In the genomic region with DNA sequence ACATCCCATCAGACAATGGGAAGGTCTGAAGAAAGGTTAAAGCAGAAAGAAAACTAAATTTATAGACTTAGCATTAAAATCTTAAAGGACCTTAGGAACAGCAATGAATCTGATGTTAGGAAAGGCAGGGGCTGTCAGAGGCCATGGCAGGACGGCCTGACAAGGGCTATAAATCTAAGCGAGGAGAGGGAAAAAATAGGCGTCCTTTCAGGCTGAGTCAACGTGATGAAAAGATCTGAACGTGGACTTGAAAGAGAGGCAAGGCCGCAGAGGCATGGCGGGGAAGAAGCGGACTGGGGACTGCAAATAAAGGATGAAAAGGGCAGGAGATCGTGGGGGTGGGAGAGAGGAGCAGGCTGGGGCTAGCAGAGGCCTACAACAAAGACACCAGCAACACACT, we compare ENCODE assay signal across 23 cellular contexts.
DNase-seq lines count a peak whose midpoint lies in the region; ATAC-seq, FAIRE-seq and TF ChIP-seq lines count a peak whose summit lies in the region.
"Had no signal": no experiment of that assay in that cellular context is flagged by ENCODE, and none has a peak within 500 bp of the region (broad histone marks: within the 10 kb centered on the region; RNA-seq: fewer than 3 reads in every experiment).

No MANE protein-coding gene starts in this region.

- no peak for ATAC-seq in K562
- no peak for ATAC-seq in stimulated activated naive CD8-positive, alpha-beta T cell treated with anti-CD3 and anti-CD28 coated beads, Interleukin-15, amount 100 ng/mL, for 72 hours
- no peak for ATAC-seq in GM18502 (IDR thresholded peaks at IDR 0.05; ENCODE audit: poor library complexity, unreplicated experiment)
- ATAC-seq in GM21576 (IDR thresholded peaks at IDR 0.05; ENCODE audit: unreplicated experiment), result no peak
- ATAC-seq: GM12878 had no signal

- 0% methylated on average over 2 of the region's 9 CpGs for WGBS in K562 (ENCODE audit: insufficient coverage, low coverage, missing lambda C conversion rate)
- no CpG with 5 or more reads among the region's 9 CpGs for WGBS in mesendoderm (ENCODE audit: extremely low coverage, insufficient coverage, low lambda C conversion rate)
- no CpG with 5 or more reads among the region's 9 CpGs for WGBS in neuronal stem cell (ENCODE audit: extremely low coverage in 2 of 2, insufficient read length in 2 of 2, insufficient replicate concordance in 1 of 2), 2 donors

- H4K20me1 ChIP-seq in K562 (replicated peaks; ENCODE audit: control insufficient read depth, insufficient read depth, low read length), result no peaks in the 10 kb centered on the region
- H4K20me1 ChIP-seq: BLaER1 had no signal

- H3K79me1 ChIP-seq in mesendoderm (ENCODE audit: low read length), result no peaks in the 10 kb centered on the region
- no peaks in the 10 kb centered on the region for H3K79me1 ChIP-seq in neuronal stem cell (ENCODE audit: low read depth, low read length)

- H3K27me3 ChIP-seq in K562 (ENCODE audit: control insufficient read depth in 2 of 2, insufficient read depth in 2 of 2, low read length in 2 of 2) (no peaks in the 10 kb centered on the region), mesendoderm (ENCODE audit: insufficient read depth, low read length, poor library complexity) (no peaks in the 10 kb centered on the region), neuronal stem cell (ENCODE audit: control insufficient read depth in 3 of 3, insufficient read depth in 3 of 3, low read depth in 1 of 3, low read length in 3 of 3) (peaks cover 0 to 8% (median 0%) of the 10 kb centered on the region in 3 experiments)
- H3K27me3 ChIP-seq: BLaER1 had no signal

- H3K4me3 ChIP-seq in K562 (no peak overlapping the region), mesendoderm (ENCODE audit: low read length) (no peak overlapping the region), neuronal stem cell (ENCODE audit: low read length in 2 of 2) (peak overlapping the region in 1 of 2 donors; percentile 8)
- H3K4me3 ChIP-seq: BLaER1, GM12878, SK-N-MC had no signal

- no peak for TF ChIP-seq EP300 in K562 (IDR thresholded peaks at IDR 0.05; ENCODE audit: low read length)

- H3K56ac ChIP-seq in mesendoderm (ENCODE audit: low read length), result peak overlapping the region; percentile 17

- H3K14ac ChIP-seq in neuronal stem cell (ENCODE audit: low read length), result no peak overlapping the region

- CTCF ChIA-PET in K562 (lab: Yijun Ruan, JAX; ENCODE audit: low intra/inter-chr PET ratio), result no interaction called here

- H3K4me2 ChIP-seq in K562 (ENCODE audit: insufficient read depth, low read length) (no peak overlapping the region), mesendoderm (ENCODE audit: low read length) (no peak overlapping the region), neuronal stem cell (ENCODE audit: insufficient read depth, low read length, poor library complexity, severe bottlenecking) (no peak overlapping the region)
- H3K4me2 ChIP-seq: BLaER1 had no signal

- no peak overlapping the region for H2BK5ac ChIP-seq in mesendoderm (ENCODE audit: low read length)
- H2BK5ac ChIP-seq in neuronal stem cell (ENCODE audit: low read length), result no peak overlapping the region

- no peak overlapping the region for H3K27ac ChIP-seq in K562 (ENCODE audit: extremely low read depth, low read depth, low read length)
- H3K27ac ChIP-seq in mesendoderm (ENCODE audit: low read depth, low read length), result no peak overlapping the region
- H3K27ac ChIP-seq in neuronal stem cell (replicated peaks; ENCODE audit: low read length), result no peak overlapping the region
- H3K27ac ChIP-seq: BLaER1, SK-N-MC had no signal

- H3K27ac Mint-ChIP-seq in stimulated activated naive CD8-positive, alpha-beta T cell treated with anti-CD3 and anti-CD28 coated beads, Interleukin-15, amount 100 ng/mL, for 72 hours, result no peak overlapping the region
- H3K27ac Mint-ChIP-seq: CD4-positive, alpha-beta T cell had no signal

- DNase-seq in K562 (ENCODE audit: extremely low read depth in 1 of 4, low spot score in 3 of 4) (no peak), mesendoderm (no peak), neuronal stem cell (ENCODE audit: low spot score) (no peak), RKO (ENCODE audit: low spot score) (no peak)
- no peak for DNase-seq in stimulated activated naive CD8-positive, alpha-beta T cell treated with anti-CD3 and anti-CD28 coated beads, Interleukin-15, amount 100 ng/mL, for 72 hours
- DNase-seq: CD4-positive, alpha-beta T cell; COR-L47; DMS79 treated with DMSO at 0.1 percent for 48 hours; GOT3; IMR-90; MV-4-11; NCI-H1105 treated with DMSO at 0.1 percent for 48 hours; NCI-H2029 treated with DMSO at 0.1 percent for 48 hours; NCI-H2171; NCI-H524 treated with DMSO at 0.1 percent for 48 hours; RPMI8226; SHP77 treated with DMSO at 0.1 percent for 48 hours had no signal

- H2BK120ac ChIP-seq in mesendoderm (ENCODE audit: low read depth, low read length), result no peak overlapping the region
- no peak overlapping the region for H2BK120ac ChIP-seq in neuronal stem cell (ENCODE audit: low read depth, low read length)

- peaks cover 7 to 9% of the 10 kb centered on the region in 2 donors for H3K9me3 Mint-ChIP-seq in stimulated activated naive CD8-positive, alpha-beta T cell treated with anti-CD3 and anti-CD28 coated beads, Interleukin-15, amount 100 ng/mL, for 72 hours

- no peak overlapping the region for H4K91ac ChIP-seq in neuronal stem cell (ENCODE audit: low read depth, low read length, poor library complexity)

- H3K23ac ChIP-seq in mesendoderm (ENCODE audit: low read length) (no peak overlapping the region), neuronal stem cell (ENCODE audit: low read depth, low read length, poor library complexity) (no peak overlapping the region)

- H4K8ac ChIP-seq in mesendoderm (ENCODE audit: low read depth, low read length) (no peak overlapping the region), neuronal stem cell (ENCODE audit: low read depth, low read length) (no peak overlapping the region)

- H3K36me3 ChIP-seq in K562 (ENCODE audit: control insufficient read depth, insufficient read depth, low read length) (no peaks in the 10 kb centered on the region), mesendoderm (ENCODE audit: control insufficient read depth, insufficient read depth, low read length) (no peaks in the 10 kb centered on the region), neuronal stem cell (replicated peaks in 1 of 2; ENCODE audit: control insufficient read depth in 2 of 2, insufficient read depth in 2 of 2, low read length in 2 of 2) (no peaks in the 10 kb centered on the region)
- H3K36me3 ChIP-seq: BLaER1 had no signal

- no peaks in the 10 kb centered on the region for H3K79me2 ChIP-seq in K562 (ENCODE audit: control insufficient read depth, insufficient read depth, low read length)
- H3K79me2 ChIP-seq in mesendoderm (ENCODE audit: control insufficient read depth, insufficient read depth, low read length), result no peaks in the 10 kb centered on the region

- H2BK12ac ChIP-seq in neuronal stem cell (ENCODE audit: low read length), result no peak overlapping the region

- no peaks in the 10 kb centered on the region for H3K9me1 ChIP-seq in K562 (ENCODE audit: control insufficient read depth, insufficient read depth, low read length)

- FAIRE-seq in K562 (lab: Jason Lieb, UNC), result no peak
- FAIRE-seq: GM12878, HTR-8/SVneo had no signal

- TF ChIP-seq POLR2A in K562 (conservative IDR thresholded peaks at IDR 0.05), result no peak

- intact Hi-C loops in K562 (cut with micrococcal nuclease), result no loop called here

- no TSS peak for BruUV-seq in K562 (replicated peaks; lab: Mats Ljungman, UMichigan)

- H3K9ac ChIP-seq in K562 (ENCODE audit: insufficient read depth in 1 of 2, low read depth in 2 of 2, low read length in 2 of 2) (no peak overlapping the region), mesendoderm (ENCODE audit: low read length) (no peak overlapping the region), neuronal stem cell (ENCODE audit: low read depth, low read length, poor library complexity) (no peak overlapping the region)
- H3K9ac ChIP-seq: BLaER1 had no signal

- H2AFZ ChIP-seq in K562 (ENCODE audit: low read depth, low read length) (no peak overlapping the region), neuronal stem cell (ENCODE audit: low read length) (peak overlapping the region; percentile 89)

- H3K4me1 Mint-ChIP-seq in stimulated activated naive CD8-positive, alpha-beta T cell treated with anti-CD3 and anti-CD28 coated beads, Interleukin-15, amount 100 ng/mL, for 72 hours, result no peaks in the 10 kb centered on the region

- no peak overlapping the region for H3K4me3 Mint-ChIP-seq in stimulated activated naive CD8-positive, alpha-beta T cell treated with anti-CD3 and anti-CD28 coated beads, Interleukin-15, amount 100 ng/mL, for 72 hours
- H3K4me3 Mint-ChIP-seq: CD4-positive, alpha-beta T cell had no signal

- no peaks in the 10 kb centered on the region for H3K9me3 ChIP-seq in K562 (replicated peaks; ENCODE audit: control insufficient read depth, insufficient read depth, low read depth, low read length)
- H3K9me3 ChIP-seq in neuronal stem cell (replicated peaks in 1 of 2; ENCODE audit: control insufficient read depth in 2 of 2, insufficient read depth in 1 of 2, low read depth in 1 of 2, low read length in 2 of 2), result peaks cover 0 to 7% of the 10 kb centered on the region in 2 donors

- H3K27me3 Mint-ChIP-seq in stimulated activated naive CD8-positive, alpha-beta T cell treated with anti-CD3 and anti-CD28 coated beads, Interleukin-15, amount 100 ng/mL, for 72 hours, result peaks cover 16% of the 10 kb centered on the region

- H3K18ac ChIP-seq in mesendoderm (ENCODE audit: low read length) (no peak overlapping the region), neuronal stem cell (ENCODE audit: low read length) (no peak overlapping the region)

- in situ Hi-C loops in K562 (cut with MboI), result no loop called here

- H2AK5ac ChIP-seq in mesendoderm (ENCODE audit: low read length), result no peak overlapping the region
- no peak overlapping the region for H2AK5ac ChIP-seq in neuronal stem cell (ENCODE audit: low read depth, low read length)

- TF ChIP-seq RAD21 in K562 (CRISPR knock-in tag; conservative IDR thresholded peaks at IDR 0.05 in 1 of 2, IDR thresholded peaks at IDR 0.05 in 1 of 2), result no peak

- H2BK15ac ChIP-seq in mesendoderm (replicated peaks; ENCODE audit: low read depth) (no peak overlapping the region), neuronal stem cell (ENCODE audit: low read length) (no peak overlapping the region)

- H4K5ac ChIP-seq in mesendoderm (ENCODE audit: low read length), result no peak overlapping the region

- no peak for TF ChIP-seq CTCF in K562 (IDR thresholded peaks at IDR 0.05 in 2 of 3, conservative IDR thresholded peaks at IDR 0.05 in 1 of 3; ENCODE audit: insufficient read depth in 2 of 3, low read depth in 1 of 3, low read length in 3 of 3)

- no peaks in the 10 kb centered on the region for H3K4me1 ChIP-seq in K562 (replicated peaks in 1 of 2; ENCODE audit: control insufficient read depth in 2 of 2, insufficient read depth in 2 of 2, low read length in 2 of 2)
- H3K4me1 ChIP-seq in mesendoderm (ENCODE audit: control insufficient read depth, low read depth, low read length), result no peaks in the 10 kb centered on the region
- peaks cover 5 to 14% of the 10 kb centered on the region in 2 donors for H3K4me1 ChIP-seq in neuronal stem cell (ENCODE audit: control insufficient read depth in 2 of 2, insufficient read depth in 1 of 2, low read depth in 1 of 2, low read length in 2 of 2)

- H3K4ac ChIP-seq in mesendoderm (ENCODE audit: low read depth, low read length) (no peak overlapping the region), neuronal stem cell (ENCODE audit: low read length) (no peak overlapping the region)

- POLR2A ChIA-PET in K562 (lab: Yijun Ruan, JAX), result interaction anchor here (1.0 kb wide), 1 partner anchor 31 kb away, joined by 3 read pairs; no protein-coding TSS in a partner anchor
